ENCODE assay signal across 16 cellular contexts in genomic region chr3:151558621-151559020, GRCh38.
DNase-seq lines count a peak whose midpoint lies in the region; ATAC-seq and TF ChIP-seq lines count a peak whose summit lies in the region.
"Had no signal": no experiment of that assay in that cellular context is flagged by ENCODE, and none has a peak within 500 bp of the region (broad histone marks: within the 10 kb centered on the region; RNA-seq: fewer than 3 reads in every experiment).

No MANE protein-coding gene starts in this region.

- H3K27me3 Mint-ChIP-seq in osteocyte (ENCODE audit: unreplicated experiment): no peaks in the 10 kb centered on the region

- peaks cover 13% of the 10 kb centered on the region for H3K4me1 Mint-ChIP-seq in osteocyte (ENCODE audit: unreplicated experiment)

- no peaks in the 10 kb centered on the region for H3K9me3 ChIP-seq in adipocyte (ENCODE audit: control insufficient read depth, low read length)
- H3K9me3 ChIP-seq: BLaER1 had no signal

- H3K36me3 Mint-ChIP-seq in osteocyte (ENCODE audit: unreplicated experiment): no peaks in the 10 kb centered on the region
- H3K36me3 Mint-ChIP-seq: CD8-positive, alpha-beta T cell had no signal

- no peaks in the 10 kb centered on the region for H3K9me3 Mint-ChIP-seq in osteocyte (ENCODE audit: unreplicated experiment)
- H3K9me3 Mint-ChIP-seq: CD8-positive, alpha-beta T cell had no signal

- no peak overlapping the region for H3K4me3 ChIP-seq in adipocyte (ENCODE audit: low read length)
- no peak overlapping the region for H3K4me3 ChIP-seq in fibroblast of mammary gland (ENCODE audit: control insufficient read depth, low read depth, low read length)
- H3K4me3 ChIP-seq: BLaER1 had no signal

- no peak overlapping the region for H3K9ac ChIP-seq in adipocyte (ENCODE audit: low read length)
- H3K9ac ChIP-seq: BLaER1 had no signal

- H3K4me3 Mint-ChIP-seq in osteocyte (ENCODE audit: unreplicated experiment): no peak overlapping the region
- H3K4me3 Mint-ChIP-seq: CD8-positive, alpha-beta T cell had no signal

- TF ChIP-seq CTCF in fibroblast of mammary gland (conservative IDR thresholded peaks at IDR 0.05; ENCODE audit: control insufficient read depth, insufficient read depth, low read depth, low read length) (no peak), osteocyte (IDR thresholded peaks at IDR 0.05) (no peak)

- ATAC-seq in SK-N-SH treated with all-trans-retinoic acid at 6 μM for 48 hours: no peak
- no peak for ATAC-seq in GM18907 (IDR thresholded peaks at IDR 0.05; ENCODE audit: unreplicated experiment)
- ATAC-seq: CD8-positive, alpha-beta T cell; HCT116 had no signal

- peaks cover 54% of the 10 kb centered on the region for H3K4me1 ChIP-seq in adipocyte (ENCODE audit: control insufficient read depth, insufficient read depth, low read length)

- H3K27ac Mint-ChIP-seq in osteocyte (ENCODE audit: unreplicated experiment): peak overlapping the region; percentile 42
- H3K27ac Mint-ChIP-seq: CD8-positive, alpha-beta T cell had no signal

- DNase-seq in adipocyte (ENCODE audit: low read depth) (peak; percentile 74), fibroblast of mammary gland (ENCODE audit: low read depth) (peak; percentile 62), osteocyte (ENCODE audit: extremely low spot score, unreplicated experiment) (no peak), SK-N-DZ (ENCODE audit: low spot score) (no peak), kidney glomerular epithelial cell (lab: John Stamatoyannopoulos, UW) (no peak)
- DNase-seq: CD8-positive, alpha-beta T cell; DMS79; NCI-H1417; NCI-H1930; NCI-H446; RPMI8226; SIG-M5 had no signal

- H3K36me3 ChIP-seq in adipocyte (ENCODE audit: control insufficient read depth, insufficient read depth, low read length, severe bottlenecking): no peaks in the 10 kb centered on the region
- H3K36me3 ChIP-seq: BLaER1 had no signal

- H3K27me3 ChIP-seq in adipocyte (replicated peaks; ENCODE audit: control insufficient read depth, insufficient read depth, low read length): no peaks in the 10 kb centered on the region
- H3K27me3 ChIP-seq: BLaER1 had no signal

TF ChIP-seq in SK-N-SH treated with all-trans-retinoic acid at 6 μM for 48 hours, 23 proteins besides CTCF, POLR2A, EP300 and RAD21:
- no peak for TF ChIP-seq CSRNP3 (CRISPR knock-in tag; IDR thresholded peaks at IDR 0.05)
- TF ChIP-seq ESRRG (CRISPR knock-in tag; IDR thresholded peaks at IDR 0.05): no peak
- TF ChIP-seq CSDC2 (CRISPR knock-in tag; IDR thresholded peaks at IDR 0.05): no peak
- TF ChIP-seq ZFP30 (CRISPR knock-in tag; IDR thresholded peaks at IDR 0.05): no peak
- TF ChIP-seq ZFP3 (CRISPR knock-in tag; IDR thresholded peaks at IDR 0.05): no peak
- TF ChIP-seq GLIS3 (CRISPR knock-in tag; IDR thresholded peaks at IDR 0.05): no peak
- no peak for TF ChIP-seq ZNF565 (CRISPR knock-in tag; conservative IDR thresholded peaks at IDR 0.05; ENCODE audit: low read depth)

Comparison
In these comparisons a context has a peak if more than half of its experiments do, and no peak if none do; other contexts are left out.
1. DNase-seq: peak in adipocyte (single experiment) and fibroblast of mammary gland (single experiment); none in osteocyte (single experiment), SK-N-DZ (single experiment) and kidney glomerular epithelial cell (single experiment).